Comparison of ENCODE assay signal across 9 cellular contexts in the genomic region with DNA sequence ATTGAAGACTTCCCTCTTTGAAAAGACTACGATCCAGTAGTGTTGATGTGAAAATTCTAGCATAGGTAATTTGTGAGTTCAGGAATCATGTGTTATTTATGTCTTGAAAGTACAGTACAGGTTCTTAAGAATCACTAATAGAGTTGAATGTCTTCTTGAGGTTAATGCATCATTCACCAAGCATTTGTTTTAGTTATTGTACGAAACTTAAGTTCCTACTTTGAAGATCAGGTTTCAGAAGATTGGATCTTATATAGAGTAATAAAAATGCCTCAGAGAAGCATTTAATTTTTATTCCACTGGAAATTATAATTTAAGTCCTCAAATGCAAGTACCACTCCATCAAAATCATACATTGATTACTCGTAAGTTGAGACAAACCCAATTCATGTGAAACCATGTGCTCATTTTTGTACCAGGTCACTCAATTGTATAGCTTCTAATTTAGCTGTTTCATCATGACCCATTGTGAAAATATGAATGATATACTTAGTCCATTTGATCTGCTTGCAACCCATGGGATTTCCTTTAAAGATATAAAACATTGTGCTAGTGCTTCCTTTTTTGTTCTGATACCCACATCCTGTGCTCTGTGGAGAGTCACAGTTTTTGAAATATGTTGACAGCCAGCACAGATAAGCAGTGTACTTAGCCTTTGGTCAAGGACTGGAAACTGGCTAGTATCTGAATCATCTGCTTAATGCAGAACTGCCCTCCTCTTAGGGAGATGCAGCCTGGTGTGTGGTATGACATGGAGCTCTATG. TPM values are rescaled to one million over a fixed set of nuclear protein-coding genes. Genes with fewer than 3 reads are reported as not detected.
DNase-seq lines count a peak whose midpoint lies in the region; ATAC-seq and TF ChIP-seq lines count a peak whose summit lies in the region.
"Had no signal": no experiment of that assay in that cellular context is flagged by ENCODE, and none has a peak within 500 bp of the region (broad histone marks: within the 10 kb centered on the region; RNA-seq: fewer than 3 reads in every experiment).

No MANE protein-coding gene starts in this region.

- intact Hi-C loops in activated CD8-positive, alpha-beta T cell treated with anti-CD3 and anti-CD28 coated beads for 36 hours (cut with micrococcal nuclease) = no loop called here
- intact Hi-C loops in posterior cingulate gyrus (cut with DNase I) = no loop called here

- TF ChIP-seq CTCF in AG09309 (IDR thresholded peaks at IDR 0.05; ENCODE audit: control insufficient read depth, insufficient read depth, low read depth, low read length, missing control alignments) = no peak
- TF ChIP-seq CTCF in activated CD8-positive, alpha-beta T cell treated with anti-CD3 and anti-CD28 coated beads for 36 hours (IDR thresholded peaks at IDR 0.05) = no peak

- peak; percentile 48 for DNase-seq in AG09309 (ENCODE audit: low read depth)
- peak; percentile 54 for DNase-seq in HS-5 (ENCODE audit: low read depth)
- DNase-seq in activated CD8-positive, alpha-beta T cell treated with anti-CD3 and anti-CD28 coated beads for 36 hours = no peak
- peak; percentile 16 for DNase-seq in kidney glomerular epithelial cell (lab: John Stamatoyannopoulos, UW)
- no peak for DNase-seq in GM19240 (ENCODE audit: insufficient read length, low spot score)
- DNase-seq in posterior cingulate gyrus = no peak
- no peak for DNase-seq in NCI-H526 treated with DMSO at 0.1 percent for 48 hours (lab: John Stamatoyannopoulos, UW)
- DNase-seq: NCI-H1092 had no signal

- POLR2A ChIA-PET in activated CD8-positive, alpha-beta T cell treated with anti-CD3 and anti-CD28 coated beads for 36 hours (lab: Charles Lee) = no interaction called here

- no peak overlapping the region for H3K4me3 ChIP-seq in AG09309 (ENCODE audit: control insufficient read depth, low read depth, low read length)

- ATAC-seq in activated CD8-positive, alpha-beta T cell treated with anti-CD3 and anti-CD28 coated beads for 36 hours = peak; percentile 82
- ATAC-seq in HG02840 (IDR thresholded peaks at IDR 0.05; ENCODE audit: low FRiP score, unreplicated experiment) = no peak

- no peaks in the 10 kb centered on the region for H3K9me3 Mint-ChIP-seq in activated CD8-positive, alpha-beta T cell treated with anti-CD3 and anti-CD28 coated beads for 36 hours

- H3K4me1 Mint-ChIP-seq in activated CD8-positive, alpha-beta T cell treated with anti-CD3 and anti-CD28 coated beads for 36 hours (ENCODE audit: low read depth) = peaks cover 5% of the 10 kb centered on the region

- no peak overlapping the region for H3K4me3 Mint-ChIP-seq in activated CD8-positive, alpha-beta T cell treated with anti-CD3 and anti-CD28 coated beads for 36 hours

- no peaks in the 10 kb centered on the region for H3K36me3 Mint-ChIP-seq in activated CD8-positive, alpha-beta T cell treated with anti-CD3 and anti-CD28 coated beads for 36 hours (ENCODE audit: low read depth)

- no peak overlapping the region for H3K27ac Mint-ChIP-seq in activated CD8-positive, alpha-beta T cell treated with anti-CD3 and anti-CD28 coated beads for 36 hours

- CTCF ChIA-PET in activated CD8-positive, alpha-beta T cell treated with anti-CD3 and anti-CD28 coated beads for 36 hours (lab: Charles Lee) = no interaction called here

- H3K27me3 Mint-ChIP-seq in activated CD8-positive, alpha-beta T cell treated with anti-CD3 and anti-CD28 coated beads for 36 hours = peaks cover 2% of the 10 kb centered on the region

RNA-seq across cellular contexts. Expression of a gene that starts 22.5 kb away (rescaled TPM):
- not detected for total RNA-seq in activated CD8-positive, alpha-beta T cell treated with anti-CD3 and anti-CD28 coated beads for 36 hours

Comparison
In these comparisons a context has a peak if more than half of its experiments do, and no peak if none do; other contexts are left out.
1. DNase-seq: peak in AG09309 (single experiment), HS-5 (single experiment) and kidney glomerular epithelial cell (single experiment); none in activated CD8-positive, alpha-beta T cell treated with anti-CD3 and anti-CD28 coated beads for 36 hours (single experiment), GM19240 (single experiment), posterior cingulate gyrus (0 of 10) and NCI-H526 treated with DMSO at 0.1 percent for 48 hours (single experiment).